In genomic region chr2:72747344-72747743, GRCh38 we compare ENCODE assay signal across 13 cellular contexts.
A peak's percentile ranks its signal among the peaks of the same experiment; 100 is the strongest.
DNase-seq lines count a peak whose midpoint lies in the region; ATAC-seq and TF ChIP-seq lines count a peak whose summit lies in the region.
"Had no signal": no experiment of that assay in that cellular context is flagged by ENCODE, and none has a peak within 500 bp of the region (broad histone marks: within the 10 kb centered on the region; RNA-seq: fewer than 3 reads in every experiment).

No MANE protein-coding gene starts in this region.

- no peak overlapping the region for H3K4me3 Mint-ChIP-seq in CD8-positive, alpha-beta T cell
- no peak overlapping the region for H3K4me3 Mint-ChIP-seq in endothelial cell (ENCODE audit: unreplicated experiment)
- H3K4me3 Mint-ChIP-seq: CD4-positive, CD25-positive, alpha-beta regulatory T cell had no signal

- no peaks in the 10 kb centered on the region for H3K36me3 Mint-ChIP-seq in CD8-positive, alpha-beta T cell
- H3K36me3 Mint-ChIP-seq in endothelial cell (ENCODE audit: low read depth, unreplicated experiment) = no peaks in the 10 kb centered on the region
- H3K36me3 Mint-ChIP-seq: CD4-positive, CD25-positive, alpha-beta regulatory T cell had no signal

- WGBS in gastroesophageal sphincter (ENCODE audit: low coverage in 1 of 2), 2 donors = 50 to 100% methylated on average over 1 of the region's 1 CpG

- H3K27me3 Mint-ChIP-seq in CD8-positive, alpha-beta T cell (ENCODE audit: low read depth) = no peaks in the 10 kb centered on the region
- no peaks in the 10 kb centered on the region for H3K27me3 Mint-ChIP-seq in endothelial cell (ENCODE audit: unreplicated experiment)
- H3K27me3 Mint-ChIP-seq: CD4-positive, CD25-positive, alpha-beta regulatory T cell had no signal

- TF ChIP-seq EP300 in gastroesophageal sphincter (IDR thresholded peaks at IDR 0.05) = no peak

- no peaks in the 10 kb centered on the region for H3K9me3 Mint-ChIP-seq in CD8-positive, alpha-beta T cell
- H3K9me3 Mint-ChIP-seq in endothelial cell (ENCODE audit: unreplicated experiment) = no peaks in the 10 kb centered on the region
- H3K9me3 Mint-ChIP-seq: CD4-positive, CD25-positive, alpha-beta regulatory T cell had no signal

- H3K4me1 Mint-ChIP-seq in CD8-positive, alpha-beta T cell (ENCODE audit: low read depth) = no peaks in the 10 kb centered on the region
- H3K4me1 Mint-ChIP-seq in endothelial cell (ENCODE audit: unreplicated experiment) = peaks cover 19% of the 10 kb centered on the region
- H3K4me1 Mint-ChIP-seq: CD4-positive, CD25-positive, alpha-beta regulatory T cell had no signal

- H3K9me3 ChIP-seq in CD8-positive, alpha-beta T cell (ENCODE audit: low read length) = no peaks in the 10 kb centered on the region
- H3K9me3 ChIP-seq in SK-N-MC (ENCODE audit: low read depth, low read length) = no peaks in the 10 kb centered on the region
- H3K9me3 ChIP-seq in gastroesophageal sphincter = no peaks in the 10 kb centered on the region
- H3K9me3 ChIP-seq: BE2C, Caco-2, HAP-1 had no signal

- intact Hi-C loops in CD8-positive, alpha-beta T cell (cut with DNase I, micrococcal nuclease) = loop anchor here (2.0 to 10.0 kb wide), 4 partner anchors 825 to 1453 kb away; no protein-coding TSS in a partner anchor

- no peak overlapping the region for H3K27ac ChIP-seq in CD8-positive, alpha-beta T cell (ENCODE audit: low read depth, low read length)
- H3K27ac ChIP-seq in SK-N-MC (peak overlapping the region; percentile 10; the same call in 1 of the 2 replicates), gastroesophageal sphincter (no peak overlapping the region)

- H3K4me3 ChIP-seq in CD8-positive, alpha-beta T cell (ENCODE audit: low read depth, low read length) = no peak overlapping the region
- no peak overlapping the region for H3K4me3 ChIP-seq in SK-N-MC
- no peak overlapping the region for H3K4me3 ChIP-seq in fibroblast of the aortic adventitia (ENCODE audit: low read depth, low read length)
- no peak overlapping the region for H3K4me3 ChIP-seq in gastroesophageal sphincter
- H3K4me3 ChIP-seq: HAP-1 had no signal

- no peaks in the 10 kb centered on the region for H3K36me3 ChIP-seq in CD8-positive, alpha-beta T cell (ENCODE audit: insufficient read depth, low read length)
- H3K36me3 ChIP-seq in SK-N-MC (ENCODE audit: insufficient read depth, low read length) (no peaks in the 10 kb centered on the region), gastroesophageal sphincter (no peaks in the 10 kb centered on the region)
- H3K36me3 ChIP-seq: BE2C, HAP-1 had no signal

- H3K27me3 ChIP-seq in CD8-positive, alpha-beta T cell (ENCODE audit: insufficient read depth, low read length) = no peaks in the 10 kb centered on the region
- no peaks in the 10 kb centered on the region for H3K27me3 ChIP-seq in gastroesophageal sphincter
- H3K27me3 ChIP-seq: BE2C had no signal

- no peak overlapping the region for H3K9ac ChIP-seq in SK-N-MC (ENCODE audit: insufficient read length)

- H3K27ac Mint-ChIP-seq in CD8-positive, alpha-beta T cell = peak overlapping the region; percentile 6
- peak overlapping the region; percentile 40 for H3K27ac Mint-ChIP-seq in endothelial cell (ENCODE audit: unreplicated experiment)

- H3K4me1 ChIP-seq in CD8-positive, alpha-beta T cell (ENCODE audit: insufficient read depth, low read length) = no peaks in the 10 kb centered on the region
- peaks cover 0 to 13% (median 0%) of the 10 kb centered on the region in 3 donors for H3K4me1 ChIP-seq in gastroesophageal sphincter
- H3K4me1 ChIP-seq: BE2C had no signal

- ATAC-seq in CD8-positive, alpha-beta T cell = no peak
- ATAC-seq in gastroesophageal sphincter = no peak

- TF ChIP-seq CTCF in CD8-positive, alpha-beta T cell (IDR thresholded peaks at IDR 0.05) = no peak
- no peak for TF ChIP-seq CTCF in endothelial cell (IDR thresholded peaks at IDR 0.05; ENCODE audit: unreplicated experiment)
- no peak for TF ChIP-seq CTCF in fibroblast of the aortic adventitia (IDR thresholded peaks at IDR 0.05; ENCODE audit: insufficient read depth, low read length)
- no peak for TF ChIP-seq CTCF in gastroesophageal sphincter (IDR thresholded peaks at IDR 0.05)

- CTCF ChIA-PET in CD8-positive, alpha-beta T cell (lab: Charles Lee) = interaction anchor here (3.0 to 3.6 kb wide), 2 partner anchors 824 to 1201 kb away, joined by 7 to 20 read pairs; no protein-coding TSS in a partner anchor

- no peak for DNase-seq in CD8-positive, alpha-beta T cell
- DNase-seq in SK-N-MC (ENCODE audit: low read depth, low spot score) (no peak), endothelial cell (ENCODE audit: low spot score) (no peak), fibroblast of the aortic adventitia (ENCODE audit: low read depth) (peak; percentile 58), NCI-H2029 treated with DMSO at 0.1 percent for 48 hours (lab: John Stamatoyannopoulos, UW) (no peak), pons (ENCODE audit: low spot score) (no peak), putamen (ENCODE audit: low spot score) (no peak)
- DNase-seq: ACHN; BE2C; Caco-2; CD4-positive, CD25-positive, alpha-beta regulatory T cell had no signal

- TF ChIP-seq POLR2A in gastroesophageal sphincter (IDR thresholded peaks at IDR 0.05) = no peak

- POLR2A ChIA-PET in CD8-positive, alpha-beta T cell (lab: Charles Lee) = interaction anchor here (1.1 kb wide), 1 partner anchor 14 kb away, joined by 3 read pairs; no protein-coding TSS in a partner anchor
